Comparison of ENCODE assay signal across 1 cellular context in genomic region chr2:10557506-10558265, GRCh38.
TF ChIP-seq lines count a peak whose summit lies in the region.

No MANE protein-coding gene starts in this region.

TF ChIP-seq in GM23338, 12 proteins besides CTCF, POLR2A, EP300 and RAD21 (continued from another document):
- no peak for TF ChIP-seq ZNF462 (CRISPR knock-in tag; IDR thresholded peaks at IDR 0.05)
